ENCODE assay signal across 18 cellular contexts in the genomic region with DNA sequence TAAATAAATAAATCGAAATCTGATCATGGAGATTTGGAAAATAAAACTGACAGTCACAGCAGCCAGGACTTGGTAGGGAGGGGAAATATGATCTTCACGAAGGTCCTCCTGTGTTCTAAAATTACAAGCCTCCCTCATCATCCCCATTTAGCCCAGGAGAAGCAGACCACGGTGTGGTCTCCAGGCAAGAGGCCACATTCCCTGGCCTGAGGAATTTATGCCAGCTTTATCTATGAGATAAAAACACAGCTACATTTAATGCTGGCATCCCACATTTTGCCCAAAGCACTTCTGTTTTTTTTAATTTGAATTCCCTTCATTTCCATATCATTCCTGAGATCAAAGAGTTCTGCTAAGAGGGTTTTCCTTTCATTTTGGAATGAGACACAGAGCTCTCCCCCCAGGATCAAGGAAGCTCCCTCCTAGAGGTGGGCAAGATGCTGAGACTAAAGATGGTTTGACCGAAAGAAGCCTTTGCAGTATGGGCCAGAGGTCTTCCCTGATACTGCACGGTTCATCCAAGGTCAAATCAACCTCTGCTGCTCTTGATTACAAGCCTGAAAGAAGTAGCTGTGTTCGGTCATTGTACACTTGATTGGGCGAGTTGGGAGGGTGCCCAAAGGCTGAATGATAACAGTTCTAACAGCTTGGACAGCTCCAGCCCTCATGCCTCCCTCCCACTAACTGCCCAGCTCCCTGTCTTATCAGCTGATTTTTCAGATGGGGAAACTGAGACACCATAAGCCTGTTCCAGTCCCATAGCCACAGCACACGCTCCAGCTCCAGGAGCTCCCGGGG. TPM values are rescaled to one million over a fixed set of nuclear protein-coding genes. Genes with fewer than 3 reads are reported as not detected.
"Had no signal": no experiment of that assay in that cellular context is flagged by ENCODE, and none has a peak within 500 bp of the region (broad histone marks: within the 10 kb centered on the region; RNA-seq: fewer than 3 reads in every experiment).

No MANE protein-coding gene starts in this region.

- H3K27me3 ChIP-seq: cardiac muscle cell, sigmoid colon had no signal

- ATAC-seq: activated CD8-positive, alpha-beta memory T cell treated with anti-CD3 and anti-CD28 coated beads, Interleukin-2, amount 10 ng/mL, durations not matched to agents 7 days and 5 days; activated naive CD8-positive, alpha-beta T cell treated with anti-CD3 and anti-CD28 coated beads, Interleukin-2, amount 50 U/mL, for 24 hours had no signal

- H3K4me1 ChIP-seq: sigmoid colon, tibial artery had no signal

- H3K9me3 ChIP-seq: sigmoid colon, tibial artery had no signal

- DNase-seq: activated CD4-positive, alpha-beta memory T cell treated with anti-CD3 and anti-CD28 coated beads for 36 hours; activated CD8-positive, alpha-beta memory T cell treated with anti-CD3 and anti-CD28 coated beads, Interleukin-2, amount 10 ng/mL, durations not matched to agents 7 days and 5 days; activated naive CD4-positive, alpha-beta T cell treated with anti-CD3 and anti-CD28 coated beads for 36 hours; activated naive CD8-positive, alpha-beta T cell treated with anti-CD3 and anti-CD28 coated beads, Interleukin-2, amount 50 U/mL, for 24 hours; activated T-cell treated with anti-CD3 and anti-CD28 coated beads, Interleukin-2, amount 50 U/mL, for 1 hour; hippocampal formation; mesenchymal stem cell; nucleus accumbens; sigmoid colon; stimulated activated CD4-positive, alpha-beta T cell treated with anti-CD3 and anti-CD28 coated beads, Interleukin-12 subunit alpha, Interleukin-12 subunit beta, amount 100 ng/mL, for 4 hours; stimulated activated CD4-positive, alpha-beta T cell treated with anti-CD3 and anti-CD28 coated beads, Interleukin-2, amount 100 ng/mL, for 24 hours; tibial artery had no signal

- H3K27ac ChIP-seq: cardiac muscle cell, sigmoid colon, tibial artery, WERI-Rb-1 had no signal

- H3K4me3 ChIP-seq: cardiac muscle cell, sigmoid colon, tibial artery had no signal

- H3K36me3 ChIP-seq: cardiac muscle cell, sigmoid colon, tibial artery, WERI-Rb-1 had no signal

RNA-seq across cellular contexts. Expression of a gene that starts 43.0 kb away (rescaled TPM):
- total RNA-seq: activated CD4-positive, alpha-beta memory T cell treated with anti-CD3 and anti-CD28 coated beads for 36 hours; activated CD8-positive, alpha-beta memory T cell treated with anti-CD3 and anti-CD28 coated beads, Interleukin-2, amount 10 ng/mL, durations not matched to agents 7 days and 5 days; activated naive CD4-positive, alpha-beta T cell treated with anti-CD3 and anti-CD28 coated beads for 36 hours; activated T-helper 2 cell treated with anti-CD3 and anti-CD28 coated beads, Interferon-gamma antibody, Interleukin-2, Interleukin-4, amounts not matched to agents 10 μg/mL and 5 μg/mL and 100 μg/mL, durations not matched to agents 14 hours and 24 hours and 36 hours; cardiac muscle cell; sigmoid colon; T-helper 1 cell treated with Interleukin-12 subunit alpha and Interleukin-12 subunit beta and Interleukin-4 antibody, amounts not matched to agents 30 ng/mL and 1 ng/mL, for 36 hours had no signal
- polyA plus RNA-seq: cardiac muscle cell, keratinocyte, liver, sigmoid colon had no signal
